16 cellular contexts compared by ENCODE assay signal in genomic region chr19:47464619-47465018, GRCh38. TPM values are rescaled to one million over a fixed set of nuclear protein-coding genes. Genes with fewer than 3 reads are reported as not detected.
DNase-seq lines count a peak whose midpoint lies in the region; ATAC-seq and TF ChIP-seq lines count a peak whose summit lies in the region.
"Had no signal": no experiment of that assay in that cellular context is flagged by ENCODE, and none has a peak within 500 bp of the region (broad histone marks: within the 10 kb centered on the region; RNA-seq: fewer than 3 reads in every experiment).

No MANE protein-coding gene starts in this region.

- H3K4me1 ChIP-seq in OCI-LY7 (ENCODE audit: insufficient read depth, low read length, poor library complexity, severe bottlenecking): peaks cover 9% of the 10 kb centered on the region

- H3K4me3 ChIP-seq in H7 (ENCODE audit: insufficient read depth, low read depth, low read length) (no peak overlapping the region), OCI-LY7 (ENCODE audit: low read depth, low read length, poor library complexity, severe bottlenecking) (no peak overlapping the region), neural cell (ENCODE audit: low read length) (peak overlapping the region; percentile 54)
- H3K4me3 ChIP-seq: A549 had no signal

- TF ChIP-seq RAD21 in neural cell (conservative IDR thresholded peaks at IDR 0.05): no peak

- POLR2A ChIA-PET in OCI-LY7 (lab: Charles Lee): interaction anchor here (0.6 kb wide), 1 partner anchor 173 kb away, joined by 4 read pairs; no protein-coding TSS in a partner anchor

- H4K20me1 ChIP-seq in OCI-LY7 (ENCODE audit: insufficient read depth, low read length): no peaks in the 10 kb centered on the region
- no peaks in the 10 kb centered on the region for H4K20me1 ChIP-seq in neural cell (ENCODE audit: insufficient read depth)

- no peak overlapping the region for H3K27ac ChIP-seq in OCI-LY7 (ENCODE audit: low read depth, low read length, poor library complexity, severe bottlenecking)
- peak overlapping the region; percentile 70 for H3K27ac ChIP-seq in neural cell (ENCODE audit: low read length)
- H3K27ac ChIP-seq: 22Rv1, A549, C4-2B had no signal

- TF ChIP-seq EP300 in neural cell (conservative IDR thresholded peaks at IDR 0.05; ENCODE audit: poor library complexity, severe bottlenecking): no peak

- H3K36me3 ChIP-seq in H7 (replicated peaks; ENCODE audit: control insufficient read depth, insufficient read depth, low read length) (no peaks in the 10 kb centered on the region), OCI-LY7 (ENCODE audit: insufficient read depth, low read length) (no peaks in the 10 kb centered on the region), neural cell (ENCODE audit: insufficient read depth, low read length) (no peaks in the 10 kb centered on the region)

- no peaks in the 10 kb centered on the region for H3K9me2 ChIP-seq in OCI-LY7 (ENCODE audit: insufficient read depth, low read length)
- H3K9me2 ChIP-seq in neural cell (ENCODE audit: insufficient read depth, low read length): no peaks in the 10 kb centered on the region

- no peak for ATAC-seq in HG02610 (IDR thresholded peaks at IDR 0.05; ENCODE audit: unreplicated experiment)
- ATAC-seq: A549, HCT116 had no signal

- no peaks in the 10 kb centered on the region for H3K79me2 ChIP-seq in OCI-LY7 (ENCODE audit: insufficient read depth, low read depth, low read length)
- H3K79me2 ChIP-seq in neural cell (replicated peaks; ENCODE audit: insufficient read depth, low read length): no peaks in the 10 kb centered on the region

- CTCF ChIA-PET in OCI-LY7 (lab: Charles Lee; ENCODE audit: unreplicated experiment): no interaction called here

- H3K4me2 ChIP-seq in OCI-LY7 (ENCODE audit: low read length) (peak overlapping the region; percentile 15; the same call in 1 of the 2 replicates), neural cell (ENCODE audit: low read length) (peak overlapping the region; percentile 49)
- H3K4me2 ChIP-seq: A549 had no signal

- H2AFZ ChIP-seq in OCI-LY7 (ENCODE audit: low read length): no peak overlapping the region
- no peak overlapping the region for H2AFZ ChIP-seq in neural cell (ENCODE audit: low read depth, low read length)

- no peak for TF ChIP-seq CTCF in OCI-LY7 (conservative IDR thresholded peaks at IDR 0.05; ENCODE audit: low read length)
- no peak for TF ChIP-seq CTCF in neural cell (IDR thresholded peaks at IDR 0.05; ENCODE audit: poor library complexity, severe bottlenecking)

- DNase-seq in H7 (peak; percentile 28), NCI-H526 (lab: John Stamatoyannopoulos, UW) (peak; percentile 91 to 96), OCI-LY7 (ENCODE audit: low spot score) (no peak), activated gamma-delta T cell (lab: John Stamatoyannopoulos, UW) (no peak), T-helper 9 cell (no peak)
- DNase-seq: AML-193; Caco-2; CD4-positive, alpha-beta T cell; HFFc6; IMR-90 had no signal

- H3K27me3 ChIP-seq in H7 (ENCODE audit: control insufficient read depth, insufficient read depth, low read length): peaks cover 9% of the 10 kb centered on the region
- H3K27me3 ChIP-seq in neural cell (ENCODE audit: insufficient read depth, low read depth, low read length): no peaks in the 10 kb centered on the region

- intact Hi-C loops in OCI-LY7 (cut with micrococcal nuclease; ENCODE audit: unreplicated experiment): no loop called here

- peak overlapping the region; percentile 42 for H3K9ac ChIP-seq in neural cell (ENCODE audit: low read length)

- BruUV-seq in OCI-LY7 (replicated peaks; lab: Mats Ljungman, UMichigan): no TSS peak

- H3F3A ChIP-seq in neural cell (ENCODE audit: insufficient read depth, low read length, poor library complexity, severe bottlenecking): no peaks in the 10 kb centered on the region

- H3K9me3 ChIP-seq in OCI-LY7 (ENCODE audit: low read length) (no peaks in the 10 kb centered on the region), neural cell (ENCODE audit: low read length) (no peaks in the 10 kb centered on the region)
- H3K9me3 ChIP-seq: A549, Caco-2 had no signal

TF ChIP-seq in neural cell, 6 proteins besides CTCF, POLR2A, EP300 and RAD21:
- TF ChIP-seq SMC3 (conservative IDR thresholded peaks at IDR 0.05; ENCODE audit: poor library complexity) (no peak), TAF1 (IDR thresholded peaks at IDR 0.05; ENCODE audit: low read depth) (no peak), POLR2AphosphoS5 (IDR thresholded peaks at IDR 0.05) (no peak), EZH2 (IDR thresholded peaks at IDR 0.05; ENCODE audit: borderline replicate concordance, insufficient read depth, low read length, poor library complexity, severe bottlenecking) (no peak), MXI1 (conservative IDR thresholded peaks at IDR 0.05; ENCODE audit: poor library complexity, severe bottlenecking) (no peak)
- TF ChIP-seq, protein P1, sequence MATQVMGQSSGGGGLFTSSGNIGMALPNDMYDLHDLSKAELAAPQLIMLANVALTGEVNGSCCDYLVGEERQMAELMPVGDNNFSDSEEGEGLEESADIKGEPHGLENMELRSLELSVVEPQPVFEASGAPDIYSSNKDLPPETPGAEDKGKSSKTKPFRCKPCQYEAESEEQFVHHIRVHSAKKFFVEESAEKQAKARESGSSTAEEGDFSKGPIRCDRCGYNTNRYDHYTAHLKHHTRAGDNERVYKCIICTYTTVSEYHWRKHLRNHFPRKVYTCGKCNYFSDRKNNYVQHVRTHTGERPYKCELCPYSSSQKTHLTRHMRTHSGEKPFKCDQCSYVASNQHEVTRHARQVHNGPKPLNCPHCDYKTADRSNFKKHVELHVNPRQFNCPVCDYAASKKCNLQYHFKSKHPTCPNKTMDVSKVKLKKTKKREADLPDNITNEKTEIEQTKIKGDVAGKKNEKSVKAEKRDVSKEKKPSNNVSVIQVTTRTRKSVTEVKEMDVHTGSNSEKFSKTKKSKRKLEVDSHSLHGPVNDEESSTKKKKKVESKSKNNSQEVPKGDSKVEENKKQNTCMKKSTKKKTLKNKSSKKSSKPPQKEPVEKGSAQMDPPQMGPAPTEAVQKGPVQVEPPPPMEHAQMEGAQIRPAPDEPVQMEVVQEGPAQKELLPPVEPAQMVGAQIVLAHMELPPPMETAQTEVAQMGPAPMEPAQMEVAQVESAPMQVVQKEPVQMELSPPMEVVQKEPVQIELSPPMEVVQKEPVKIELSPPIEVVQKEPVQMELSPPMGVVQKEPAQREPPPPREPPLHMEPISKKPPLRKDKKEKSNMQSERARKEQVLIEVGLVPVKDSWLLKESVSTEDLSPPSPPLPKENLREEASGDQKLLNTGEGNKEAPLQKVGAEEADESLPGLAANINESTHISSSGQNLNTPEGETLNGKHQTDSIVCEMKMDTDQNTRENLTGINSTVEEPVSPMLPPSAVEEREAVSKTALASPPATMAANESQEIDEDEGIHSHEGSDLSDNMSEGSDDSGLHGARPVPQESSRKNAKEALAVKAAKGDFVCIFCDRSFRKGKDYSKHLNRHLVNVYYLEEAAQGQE (IDR thresholded peaks at IDR 0.05; ENCODE audit: borderline replicate concordance): no peak
TF ChIP-seq in neural cell: peak in this region for 0.

RNA-seq across cellular contexts. Expression of gene SLC8A2, which starts 7.1 kb away (rescaled TPM):
- 6.7 and 10.3 TPM in 2 replicates for total RNA-seq in H7 (2014; rRNA removed; shearing (Covaris generic))
- total RNA-seq in OCI-LY7 (2014; rRNA removed; shearing (Covaris generic)): 0.13 TPM in 1 of 2 replicates, not detected in the other
- 0.36 and 0.59 TPM in 2 replicates for total RNA-seq in OCI-LY7 (2022)
- polyA plus RNA-seq in neural cell: 14.1 and 18.3 TPM in 2 replicates
- 35.7 and 51.1 TPM in 2 replicates for polyA minus RNA-seq in neural cell
- total RNA-seq: CD4-positive, alpha-beta T cell; HFFc6; IMR-90 had no signal

RNA-seq across cellular contexts. Expression of gene KPTN, which starts 19.4 kb away (rescaled TPM):
- total RNA-seq in H7 (2014; rRNA removed; shearing (Covaris generic)): 9.9 and 10.5 TPM in 2 replicates
- total RNA-seq in OCI-LY7 (2014; rRNA removed; shearing (Covaris generic)): 13.8 and 14.0 TPM in 2 replicates
- total RNA-seq in OCI-LY7 (2022): 11.5 and 13.6 TPM in 2 replicates
- polyA plus RNA-seq in neural cell: 23.8 and 30.8 TPM in 2 replicates
- polyA minus RNA-seq in neural cell: 10.5 and 11.0 TPM in 2 replicates

RNA-seq across cellular contexts. Expression of gene MEIS3, which starts 45.3 kb away (rescaled TPM):
- 87.0 and 134 TPM in 2 replicates for total RNA-seq in H7 (2014; rRNA removed; shearing (Covaris generic))
- total RNA-seq in OCI-LY7 (2014; rRNA removed; shearing (Covaris generic)): not detected in 2 replicates
- 0.79 and 1.3 TPM in 2 replicates for total RNA-seq in OCI-LY7 (2022)
- polyA plus RNA-seq in neural cell: 357 and 379 TPM in 2 replicates
- polyA minus RNA-seq in neural cell: 171 and 197 TPM in 2 replicates

RNA-seq across cellular contexts. Expression of gene NAPA, which starts 50.2 kb away (rescaled TPM):
- total RNA-seq in H7 (2014; rRNA removed; shearing (Covaris generic)): 82.1 and 98.3 TPM in 2 replicates
- 54.7 and 71.4 TPM in 2 replicates for total RNA-seq in OCI-LY7 (2014; rRNA removed; shearing (Covaris generic))
- total RNA-seq in OCI-LY7 (2022): 56.5 and 63.1 TPM in 2 replicates
- polyA plus RNA-seq in neural cell: 94.5 and 100 TPM in 2 replicates
- 59.5 and 63.5 TPM in 2 replicates for polyA minus RNA-seq in neural cell

Comparison
In these comparisons a context has a peak if more than half of its experiments do, and no peak if none do; other contexts are left out.
1. DNase-seq: peak in H7 (single experiment) and NCI-H526 (2 of 2); none in OCI-LY7 (single experiment), activated gamma-delta T cell (single experiment) and T-helper 9 cell (single experiment).
2. RNA of gene MEIS3, which starts 45.3 kb away (total RNA-seq): 87.0 to 134 TPM in H7; 0.79 to 1.3 TPM in OCI-LY7; every median in the first group is over 10 times any median in the second.